ENCODE assay signal across 1 cellular context in the genomic region with DNA sequence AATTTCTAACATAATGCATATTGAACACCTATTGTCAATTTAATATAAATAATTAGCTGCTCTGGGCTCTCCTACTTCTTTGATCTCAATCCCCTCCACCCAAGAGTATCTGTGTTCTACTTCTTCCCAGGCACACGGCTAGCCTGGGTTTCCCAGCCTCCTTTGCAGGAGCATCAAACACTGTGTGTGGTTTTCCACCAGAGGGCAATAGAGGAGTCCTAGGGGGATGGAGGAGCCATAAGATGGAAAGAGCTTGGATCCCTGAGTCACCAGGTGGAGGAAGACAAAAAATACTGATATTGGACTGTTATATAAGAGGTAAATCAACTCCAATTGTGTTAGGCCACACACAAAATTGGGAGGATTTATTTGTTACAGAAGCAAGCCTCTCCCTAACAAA.
TF ChIP-seq lines count a peak whose summit lies in the region.

No MANE protein-coding gene starts in this region.

TF ChIP-seq in GM23338, 12 proteins besides CTCF, POLR2A, EP300 and RAD21 (continued from another document):
- TF ChIP-seq, protein P1, sequence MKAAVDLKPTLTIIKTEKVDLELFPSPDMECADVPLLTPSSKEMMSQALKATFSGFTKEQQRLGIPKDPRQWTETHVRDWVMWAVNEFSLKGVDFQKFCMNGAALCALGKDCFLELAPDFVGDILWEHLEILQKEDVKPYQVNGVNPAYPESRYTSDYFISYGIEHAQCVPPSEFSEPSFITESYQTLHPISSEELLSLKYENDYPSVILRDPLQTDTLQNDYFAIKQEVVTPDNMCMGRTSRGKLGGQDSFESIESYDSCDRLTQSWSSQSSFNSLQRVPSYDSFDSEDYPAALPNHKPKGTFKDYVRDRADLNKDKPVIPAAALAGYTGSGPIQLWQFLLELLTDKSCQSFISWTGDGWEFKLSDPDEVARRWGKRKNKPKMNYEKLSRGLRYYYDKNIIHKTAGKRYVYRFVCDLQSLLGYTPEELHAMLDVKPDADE (IDR thresholded peaks at IDR 0.05), result no peak
- TF ChIP-seq ZNF331 (CRISPR knock-in tag; IDR thresholded peaks at IDR 0.05; ENCODE audit: low read depth) (no peak), CREB1 (CRISPR knock-in tag; IDR thresholded peaks at IDR 0.05; ENCODE audit: low read depth) (no peak), NANOG (IDR thresholded peaks at IDR 0.05; ENCODE audit: borderline replicate concordance) (no peak), POLR2AphosphoS5 (IDR thresholded peaks at IDR 0.05; ENCODE audit: low read depth) (no peak)
